Comparison of ENCODE assay signal across 18 cellular contexts in the genomic region with DNA sequence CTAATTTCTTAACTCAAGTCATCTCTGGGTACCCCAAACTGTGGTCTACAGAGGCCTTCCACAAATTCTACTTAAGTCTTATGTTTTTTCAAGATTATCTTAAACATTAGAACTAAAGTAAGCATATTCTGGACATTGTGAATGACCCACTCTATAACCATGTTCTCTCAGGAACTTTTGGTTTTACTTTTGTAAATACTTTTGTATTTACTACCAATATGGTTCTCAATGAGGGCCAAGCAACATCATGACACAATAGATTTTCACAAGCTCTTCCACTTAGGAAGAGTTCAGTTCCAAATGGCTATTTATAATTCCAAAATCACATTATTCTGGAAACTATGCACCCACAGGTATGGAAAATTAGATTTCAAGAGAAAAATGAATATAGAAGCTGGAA.
"Had no signal": no experiment of that assay in that cellular context is flagged by ENCODE, and none has a peak within 500 bp of the region (broad histone marks: within the 10 kb centered on the region; RNA-seq: fewer than 3 reads in every experiment).

No MANE protein-coding gene starts in this region.

- H3K9me3 ChIP-seq: right atrium auricular region, transverse colon, vagina had no signal

- H3K4me1 ChIP-seq: left ventricle myocardium inferior, right atrium auricular region, transverse colon, vagina had no signal

- H3K27me3 ChIP-seq: right atrium auricular region, transverse colon, vagina had no signal

- DNase-seq: activated CD4-positive, alpha-beta T cell treated with anti-CD3 and anti-CD28 coated beads, Interleukin-2, amount 10 ng/mL, durations not matched to agents 24 days and 14 days; activated CD8-positive, alpha-beta T cell treated with anti-CD3 and anti-CD28 coated beads, Interleukin-2, amount 10 ng/mL, durations not matched to agents 7 days and 5 days; activated naive CD4-positive, alpha-beta T cell treated with anti-CD3 and anti-CD28 coated beads, Interleukin-2, amount 10 ng/mL, durations not matched to agents 7 days and 5 days; activated naive CD8-positive, alpha-beta T cell treated with anti-CD3 and anti-CD28 coated beads, Interleukin-2, amount 50 U/mL, for 24 hours; activated T-cell treated with anti-CD3 and anti-CD28 coated beads, Interleukin-2, amount 50 U/mL, for 24 hours; anterior cingulate cortex; caudate nucleus; effector memory CD8-positive, alpha-beta T cell; immature natural killer cell; kidney glomerular epithelial cell; left ventricle myocardium inferior; mammary epithelial cell; midbrain; stimulated activated CD4-positive, alpha-beta T cell treated with anti-CD3 and anti-CD28 coated beads, Interleukin-2, amount 100 ng/mL, for 24 hours; T-helper 9 cell; transverse colon had no signal

- H3K27ac ChIP-seq: left ventricle myocardium inferior, right atrium auricular region, transverse colon, vagina had no signal

- ATAC-seq: activated CD8-positive, alpha-beta T cell treated with anti-CD3 and anti-CD28 coated beads, Interleukin-2, amount 10 ng/mL, durations not matched to agents 7 days and 5 days; activated naive CD8-positive, alpha-beta T cell treated with anti-CD3 and anti-CD28 coated beads, Interleukin-2, amount 50 U/mL, for 24 hours; effector memory CD8-positive, alpha-beta T cell had no signal

- H3K4me3 ChIP-seq: left ventricle myocardium inferior, right atrium auricular region, transverse colon, vagina had no signal

- H3K36me3 ChIP-seq: left ventricle myocardium inferior, right atrium auricular region, transverse colon, vagina had no signal
